8 cellular contexts compared by ENCODE assay signal in genomic region chr3:45688882-45689786, GRCh38. TPM values are rescaled to one million over a fixed set of nuclear protein-coding genes. Genes with fewer than 3 reads are reported as not detected.
DNase-seq lines count a peak whose midpoint lies in the region; ATAC-seq and TF ChIP-seq lines count a peak whose summit lies in the region.

Gene SACM1L (plus strand): TSS chr3:45689396. CDS start chr3:45689466, 70 bp downstream.

- no peaks in the 10 kb centered on the region for H3K9me3 ChIP-seq in ascending aorta
- no peaks in the 10 kb centered on the region for H3K9me3 ChIP-seq in right cardiac atrium (ENCODE audit: control insufficient read depth, low read length)
- H3K9me3 ChIP-seq in uterus: no peaks in the 10 kb centered on the region

- H3K4me1 ChIP-seq in ascending aorta: peaks cover 0 to 25% of the 10 kb centered on the region in 2 donors
- H3K4me1 ChIP-seq in right cardiac atrium (ENCODE audit: control insufficient read depth, insufficient read depth, low read length): peaks cover 8% of the 10 kb centered on the region
- H3K4me1 ChIP-seq in uterus: no peaks in the 10 kb centered on the region

- H3K27me3 Mint-ChIP-seq in T-helper 2 cell treated with Interferon-gamma antibody and Interleukin-4, amounts not matched to agents 5 μg/mL and 100 μg/mL, for 36 hours (ENCODE audit: low read depth): peaks cover 5% of the 10 kb centered on the region

- ATAC-seq in GM18502 (IDR thresholded peaks at IDR 0.05; ENCODE audit: poor library complexity, unreplicated experiment): peak; percentile 82
- peak; percentile 92 for ATAC-seq in HG02970 (IDR thresholded peaks at IDR 0.05; ENCODE audit: low FRiP score, unreplicated experiment)
- ATAC-seq in right cardiac atrium: peak; percentile 98

- TF ChIP-seq CTCF in ascending aorta (IDR thresholded peaks at IDR 0.05): peak in 1 of 3 experiments; percentile 3
- TF ChIP-seq CTCF in uterus (IDR thresholded peaks at IDR 0.05): peak in 1 of 4 experiments; percentile 26

- H3K27ac Mint-ChIP-seq in T-helper 2 cell treated with Interferon-gamma antibody and Interleukin-4, amounts not matched to agents 5 μg/mL and 100 μg/mL, for 36 hours: peak within 1 kb of the TSS; percentile 98

- H3K27me3 ChIP-seq in ascending aorta (no peaks in the 10 kb centered on the region), right cardiac atrium (ENCODE audit: control insufficient read depth, insufficient read depth) (no peaks in the 10 kb centered on the region), uterus (no peaks in the 10 kb centered on the region)

- H3K4me3 ChIP-seq in ascending aorta (peak within 1 kb of the TSS; percentile 79 to 81), right cardiac atrium (ENCODE audit: low read length) (peak within 1 kb of the TSS; percentile 70), uterus (peak within 1 kb of the TSS; percentile 84 to 91)

- H3K27ac ChIP-seq in ascending aorta (peak within 1 kb of the TSS; percentile 81 to 89), right cardiac atrium (ENCODE audit: low read length) (peak within 1 kb of the TSS; percentile 78), uterus (peak within 1 kb of the TSS; percentile 86 to 92)

- peak within 1 kb of the TSS; percentile 88 for H3K4me3 Mint-ChIP-seq in T-helper 2 cell treated with Interferon-gamma antibody and Interleukin-4, amounts not matched to agents 5 μg/mL and 100 μg/mL, for 36 hours

- TF ChIP-seq POLR2A in uterus (IDR thresholded peaks at IDR 0.05): peak in 1 of 2 donors; percentile 73

- H3K36me3 Mint-ChIP-seq in T-helper 2 cell treated with Interferon-gamma antibody and Interleukin-4, amounts not matched to agents 5 μg/mL and 100 μg/mL, for 36 hours (ENCODE audit: low read depth): peaks cover 33% of the 10 kb centered on the region

- H3K4me1 Mint-ChIP-seq in T-helper 2 cell treated with Interferon-gamma antibody and Interleukin-4, amounts not matched to agents 5 μg/mL and 100 μg/mL, for 36 hours (ENCODE audit: low read depth): peaks cover 47% of the 10 kb centered on the region

- no peaks in the 10 kb centered on the region for H3K9me3 Mint-ChIP-seq in T-helper 2 cell treated with Interferon-gamma antibody and Interleukin-4, amounts not matched to agents 5 μg/mL and 100 μg/mL, for 36 hours

- peak; percentile 90 to 92 for DNase-seq in NCI-H1930 (lab: John Stamatoyannopoulos, UW)
- DNase-seq in T-helper 2 cell treated with Interferon-gamma antibody and Interleukin-4, amounts not matched to agents 5 μg/mL and 100 μg/mL, for 36 hours (ENCODE audit: low spot score): peak; percentile 98
- peak; percentile 94 to 99 for DNase-seq in ascending aorta (ENCODE audit: low spot score in 2 of 2)
- peak; percentile 98 to 99 (median 99) for DNase-seq in right cardiac atrium
- DNase-seq in pulmonary artery endothelial cell (ENCODE audit: low read depth, low spot score): peak; percentile 92
- peak; percentile 97 to 98 for DNase-seq in uterus

- WGBS in right cardiac atrium: under 1% methylated on average over 81 of the region's 81 CpGs

- H3K36me3 ChIP-seq in ascending aorta (peaks cover 0 to 10% of the 10 kb centered on the region in 2 donors), uterus (no peaks in the 10 kb centered on the region)

- intact Hi-C loops in ascending aorta (cut with DNase I) (loop anchor here (1.0 to 10.0 kb wide), 2 partner anchors 21 to 306 kb away; partner anchors contain the start of gene FYCO1), right cardiac atrium (cut with DNase I) (no loop called here), uterus (cut with DNase I; ENCODE audit: low total_unique reads) (no loop called here)

RNA-seq across cellular contexts. Expression of gene SACM1L, which starts in this region (rescaled TPM):
- total RNA-seq in ascending aorta (7.2 TPM), right cardiac atrium (10 to 100 TPM; 26.9 to 32.0 (median 29.5) TPM), pulmonary artery endothelial cell (27.8 and 38.4 TPM in 2 replicates), uterus (10 to 100 TPM; 24.3 to 83.0 (median 68.7) TPM)
- 17.0 TPM for polyA plus RNA-seq in right cardiac atrium

Comparison
In these comparisons a context has a peak if more than half of its experiments do, and no peak if none do; other contexts are left out.
1. Peak in every context shown above with its lines: DNase-seq, ATAC-seq, H3K4me3 ChIP-seq and H3K27ac ChIP-seq.